10 cellular contexts compared by ENCODE assay signal in genomic region chr2:14907014-14907612, GRCh38.
DNase-seq lines count a peak whose midpoint lies in the region; ATAC-seq, FAIRE-seq and TF ChIP-seq lines count a peak whose summit lies in the region.
"Had no signal": no experiment of that assay in that cellular context is flagged by ENCODE, and none has a peak within 500 bp of the region (broad histone marks: within the 10 kb centered on the region; RNA-seq: fewer than 3 reads in every experiment).

No MANE protein-coding gene starts in this region.

- RAD21 ChIA-PET in GM12878 (lab: Charles Lee; ENCODE audit: unreplicated experiment), result no interaction called here

- no peak overlapping the region for H3K27ac Mint-ChIP-seq in GM23338

- no peak overlapping the region for H3K27ac ChIP-seq in 22Rv1
- no peak overlapping the region for H3K27ac ChIP-seq in GM23338 (ENCODE audit: low read depth)
- H3K27ac ChIP-seq in GM12878 (ENCODE audit: control insufficient read depth, insufficient read depth), result no peak overlapping the region
- H3K27ac ChIP-seq: ascending aorta had no signal

- CTCF ChIA-PET in GM12878 (lab: Yijun Ruan, JAX), result no interaction called here

- H3K4me3 Mint-ChIP-seq in GM23338, result no peak overlapping the region

- no peaks in the 10 kb centered on the region for H3K36me3 ChIP-seq in GM23338 (ENCODE audit: insufficient read depth)
- H3K36me3 ChIP-seq in GM12878 (ENCODE audit: control insufficient read depth in 2 of 2, insufficient read depth in 2 of 2, low read length in 1 of 2), result no peaks in the 10 kb centered on the region
- H3K36me3 ChIP-seq: ascending aorta had no signal

- no peak overlapping the region for H2AFZ ChIP-seq in GM23338
- no peak overlapping the region for H2AFZ ChIP-seq in GM12878 (ENCODE audit: control insufficient read depth, low read depth, low read length)

- POLR2A ChIA-PET in GM12878 (lab: Charles Lee), result interaction anchor here (0.5 kb wide), 1 partner anchor 1358 kb away, joined by 4 read pairs; no protein-coding TSS in a partner anchor

- no peak for FAIRE-seq in GM12878 (lab: Jason Lieb, UNC)
- FAIRE-seq: GM18507 had no signal

- SMC1A ChIA-PET in GM12878 (lab: Charles Lee; ENCODE audit: uncharacterized antibody, unreplicated experiment), result no interaction called here

- BruUV-seq in GM12878 (replicated peaks; lab: Mats Ljungman, UMichigan), result no TSS peak

- H3K4me3 ChIP-seq in GM23338 (no peak overlapping the region), GM12878 (no peak overlapping the region)
- H3K4me3 ChIP-seq: ascending aorta had no signal

- H3K9ac ChIP-seq in GM12878 (ENCODE audit: control insufficient read depth, insufficient read depth, low read length), result no peak overlapping the region

- in situ Hi-C loops in GM12878 (cut with MboI), result loop anchor here (10.0 kb wide), 1 partner anchor 1852 kb away; no protein-coding TSS in a partner anchor

- ATAC-seq in GM23338 (peak; percentile 19; the same call in 2 of the 3 replicates), GM12878 (peak; percentile 64), GM18861 (IDR thresholded peaks at IDR 0.05; ENCODE audit: unreplicated experiment) (no peak)

- no peaks in the 10 kb centered on the region for H4K20me1 ChIP-seq in GM23338 (replicated peaks; ENCODE audit: insufficient read depth)
- H4K20me1 ChIP-seq in GM12878 (ENCODE audit: control insufficient read depth, insufficient read depth), result no peaks in the 10 kb centered on the region

- TF ChIP-seq POLR2A in GM12878 (IDR thresholded peaks at IDR 0.05; ENCODE audit: low read depth, low read length), result no peak

- H3K79me2 ChIP-seq in GM23338 (replicated peaks; ENCODE audit: insufficient read depth), result no peaks in the 10 kb centered on the region
- no peaks in the 10 kb centered on the region for H3K79me2 ChIP-seq in GM12878 (ENCODE audit: control insufficient read depth, insufficient read depth, low read length)

- DNase-seq in GM23338 (ENCODE audit: low spot score) (peak; percentile 25), NCI-H69 (lab: John Stamatoyannopoulos, UW) (peak; percentile 67), GM12878 (ENCODE audit: low read depth, low spot score) (no peak), DMS153 treated with DMSO at 0.1 percent for 48 hours (lab: John Stamatoyannopoulos, UW; ENCODE audit: unreplicated experiment) (no peak), T-helper 9 cell (no peak), cerebellum (ENCODE audit: low spot score) (no peak)

- H3K4me1 ChIP-seq in GM23338 (ENCODE audit: insufficient read depth) (peaks cover 10% of the 10 kb centered on the region; the same call in 1 of the 2 replicates), GM12878 (ENCODE audit: control insufficient read depth, insufficient read depth, low read length) (no peaks in the 10 kb centered on the region)
- H3K4me1 ChIP-seq: ascending aorta had no signal

- 0 out of 2 replicates have a peak, but pooled peaks have one; percentile 18 for TF ChIP-seq RAD21 in GM12878 (IDR thresholded peaks at IDR 0.05; ENCODE audit: insufficient read depth, low read depth, low read length)

- no peak for TF ChIP-seq EP300 in GM12878 (IDR thresholded peaks at IDR 0.05; ENCODE audit: borderline replicate concordance in 1 of 2, control insufficient read depth in 1 of 2, low read depth in 2 of 2, low read length in 2 of 2)

- no peaks in the 10 kb centered on the region for H3K9me3 ChIP-seq in GM12878 (replicated peaks; ENCODE audit: control insufficient read depth, insufficient read depth, low read length)
- H3K9me3 ChIP-seq: ascending aorta had no signal

- H3K36me3 Mint-ChIP-seq in GM23338 (ENCODE audit: low read depth), result no peaks in the 10 kb centered on the region

- H3K27me3 ChIP-seq in GM23338 (ENCODE audit: insufficient read depth), result no peaks in the 10 kb centered on the region
- no peaks in the 10 kb centered on the region for H3K27me3 ChIP-seq in GM12878 (replicated peaks in 1 of 2; ENCODE audit: control insufficient read depth in 2 of 2, insufficient read depth in 2 of 2, low read length in 1 of 2)
- H3K27me3 ChIP-seq: ascending aorta had no signal

- no peaks in the 10 kb centered on the region for H3K27me3 Mint-ChIP-seq in GM23338 (ENCODE audit: insufficient read depth, low read depth, poor library complexity)

- H3F3A ChIP-seq in GM23338 (replicated peaks; ENCODE audit: low read depth), result no peaks in the 10 kb centered on the region

- H3K9me3 Mint-ChIP-seq in GM23338, result no peaks in the 10 kb centered on the region

- peak; percentile 66 for TF ChIP-seq CTCF in 22Rv1 (IDR thresholded peaks at IDR 0.05)
- peak; percentile 36 to 54; a peak in 3 of 4 replicates for TF ChIP-seq CTCF in GM23338 (conservative IDR thresholded peaks at IDR 0.05; ENCODE audit: low read depth in 2 of 2)
- TF ChIP-seq CTCF in GM12878 (IDR thresholded peaks at IDR 0.05 in 2 of 3, conservative IDR thresholded peaks at IDR 0.05 in 1 of 3; ENCODE audit: control insufficient read depth in 2 of 3, extremely low read depth in 1 of 3, insufficient read depth in 1 of 3, low read depth in 3 of 3, low read length in 3 of 3), result peak; percentile 24 to 31 (median 29); a peak in 2 of 6 replicates

- no peaks in the 10 kb centered on the region for H3K9me2 ChIP-seq in GM23338 (ENCODE audit: insufficient read depth)

- peaks cover 19% of the 10 kb centered on the region for H3K4me1 Mint-ChIP-seq in GM23338

- 30% methylated on average over 8 of the region's 8 CpGs for WGBS in GM12878 (ENCODE audit: insufficient coverage, insufficient replicate concordance, low lambda C conversion rate, missing lambda C conversion rate)

- intact Hi-C loops in GM12878 (cut with micrococcal nuclease; ENCODE audit: unreplicated experiment), result loop anchor here (10.0 kb wide), 1 partner anchor 1712 kb away; no protein-coding TSS in a partner anchor

- H3K4me2 ChIP-seq in GM23338 (no peak overlapping the region), GM12878 (ENCODE audit: control insufficient read depth, insufficient read depth) (no peak overlapping the region)

TF ChIP-seq in GM23338, 12 proteins besides CTCF, POLR2A, EP300 and RAD21 (continues in another document):
- TF ChIP-seq POLR2AphosphoS5 (IDR thresholded peaks at IDR 0.05; ENCODE audit: low read depth) (no peak), CREB1 (CRISPR knock-in tag; IDR thresholded peaks at IDR 0.05; ENCODE audit: low read depth) (no peak), NANOG (IDR thresholded peaks at IDR 0.05; ENCODE audit: borderline replicate concordance) (no peak), JUNB (IDR thresholded peaks at IDR 0.05; ENCODE audit: unreplicated experiment) (no peak), REST (IDR thresholded peaks at IDR 0.05; ENCODE audit: unreplicated experiment) (no peak)

TF ChIP-seq in GM12878, 131 proteins besides CTCF, POLR2A, EP300 and RAD21 (continues in another document):
- no peak for TF ChIP-seq ZBTB11 (CRISPR knock-in tag; IDR thresholded peaks at IDR 0.05)
- no peak for TF ChIP-seq BMI1 (IDR thresholded peaks at IDR 0.05; ENCODE audit: borderline replicate concordance)
- no peak for TF ChIP-seq BCLAF1 (IDR thresholded peaks at IDR 0.05)
- TF ChIP-seq SPI1 (IDR thresholded peaks at IDR 0.05; ENCODE audit: borderline replicate concordance, insufficient read depth, low read depth, low read length), result no peak
- TF ChIP-seq POLR2AphosphoS5 (IDR thresholded peaks at IDR 0.05; ENCODE audit: low read length), result no peak
- TF ChIP-seq PAX5 (IDR thresholded peaks at IDR 0.05; ENCODE audit: borderline replicate concordance, low read depth, low read length), result no peak

Comparison
In these comparisons a context has a peak if more than half of its experiments do, and no peak if none do; other contexts are left out.
1. DNase-seq: peak in GM23338 (single experiment) and NCI-H69 (single experiment); none in GM12878 (single experiment), DMS153 treated with DMSO at 0.1 percent for 48 hours (single experiment), T-helper 9 cell (single experiment) and cerebellum (single experiment).
2. Peak in every context shown above with its lines, with median percentiles within 50 percentile points of each other: CTCF ChIP-seq.